24 cellular contexts compared by ENCODE assay signal in genomic region chr1:54190526-54190925, GRCh38. TPM values are rescaled to one million over a fixed set of nuclear protein-coding genes. Genes with fewer than 3 reads are reported as not detected.
DNase-seq lines count a peak whose midpoint lies in the region; ATAC-seq lines count a peak whose summit lies in the region.
"Had no signal": no experiment of that assay in that cellular context is flagged by ENCODE, and none has a peak within 500 bp of the region (broad histone marks: within the 10 kb centered on the region; RNA-seq: fewer than 3 reads in every experiment).

No MANE protein-coding gene starts in this region.

- intact Hi-C loops in Right ventricle myocardium inferior (cut with DNase I) (no loop called here), cardiac septum (cut with DNase I) (no loop called here)

- ATAC-seq in Right ventricle myocardium inferior: no peak
- ATAC-seq: GM12878 had no signal

- peak; percentile 11 for DNase-seq in Right ventricle myocardium inferior (ENCODE audit: missing footprints)
- DNase-seq in cardiac septum (ENCODE audit: low spot score): no peak
- peak; percentile 55 for DNase-seq in amniotic epithelial cell (ENCODE audit: low read depth)
- no peak for DNase-seq in activated naive CD4-positive, alpha-beta T cell treated with Interleukin-2 at 50 U/mL for 16 hours
- DNase-seq in inferior parietal cortex (ENCODE audit: extremely low spot score): no peak
- DNase-seq: 8988T; ACHN; BE2C; C1 segment of cervical spinal cord; CD4-positive, alpha-beta memory T cell; CD4-positive, CD25-positive, alpha-beta regulatory T cell; CD8-positive, alpha-beta memory T cell; COR-L47; DMS 273 treated with DMSO at 0.1 percent for 48 hours; DMS153; DMS53; DMS79; DND-41; EL; GDM1 had no signal

RNA-seq across cellular contexts. Expression of gene CYB5RL, which starts 9.3 kb away (rescaled TPM):
- 3.9 TPM for total RNA-seq in Right ventricle myocardium inferior
- total RNA-seq in cardiac septum: 5.7 TPM

RNA-seq across cellular contexts. Expression of gene MRPL37, which starts 9.4 kb away (rescaled TPM):
- total RNA-seq in Right ventricle myocardium inferior (85.2 TPM), cardiac septum (71.7 TPM)

RNA-seq across cellular contexts. Expression of gene CDCP2, which starts 37.7 kb away (rescaled TPM):
- total RNA-seq in Right ventricle myocardium inferior: not detected
- total RNA-seq in cardiac septum: not detected
- total RNA-seq: A673; CD8-positive, alpha-beta memory T cell; Daoy; G401 had no signal

Comparison
In these comparisons a context has a peak if more than half of its experiments do, and no peak if none do; other contexts are left out.
1. DNase-seq: peak in Right ventricle myocardium inferior (single experiment) and amniotic epithelial cell (single experiment); none in cardiac septum (single experiment), activated naive CD4-positive, alpha-beta T cell treated with Interleukin-2 at 50 U/mL for 16 hours (single experiment) and inferior parietal cortex (single experiment).